ENCODE assay signal across 1 cellular context in genomic region chr2:159798376-159798724, GRCh38.
TF ChIP-seq lines count a peak whose summit lies in the region.

No MANE protein-coding gene starts in this region.

TF ChIP-seq in K562, 482 proteins besides CTCF, POLR2A, EP300 and RAD21:
- TF ChIP-seq ZNF3 (CRISPR knock-in tag; IDR thresholded peaks at IDR 0.05) (no peak), HCFC1 (IDR thresholded peaks at IDR 0.05; ENCODE audit: low read depth, low read length) (no peak), EZH2 (IDR thresholded peaks at IDR 0.05; ENCODE audit: borderline replicate concordance, low read depth, low read length) (0 out of 2 replicates have a peak, but pooled peaks have one; percentile 29), RNF219 (CRISPR knock-in tag; IDR thresholded peaks at IDR 0.05) (no peak), ILK (tag; IDR thresholded peaks at IDR 0.05; ENCODE audit: borderline replicate concordance, low read depth) (no peak), HDAC1 (IDR thresholded peaks at IDR 0.05) (no peak), ZNF280A (IDR thresholded peaks at IDR 0.05; ENCODE audit: low read depth, partially characterized antibody) (no peak), BCOR (IDR thresholded peaks at IDR 0.05) (no peak)
